Comparison of ENCODE assay signal across 1 cellular context in the genomic region with DNA sequence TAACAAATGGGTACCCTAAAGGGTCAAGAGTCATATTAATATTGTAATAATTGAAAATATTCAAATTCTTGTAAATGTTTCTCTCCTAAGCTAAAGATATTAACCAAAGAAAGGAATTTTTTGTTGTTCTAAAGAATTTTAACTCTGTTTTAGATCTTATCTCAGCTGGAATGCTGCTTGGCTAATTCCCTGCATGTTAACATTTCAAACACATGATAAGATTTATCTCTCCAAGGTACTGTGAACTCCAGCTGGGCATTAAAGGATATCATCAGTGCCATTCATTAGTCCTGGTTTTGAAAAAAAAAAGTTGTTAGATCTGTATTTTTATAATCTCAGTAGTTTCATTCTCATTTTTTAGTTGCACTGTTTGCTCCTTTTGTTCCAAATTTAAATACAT.
TF ChIP-seq lines count a peak whose summit lies in the region.

No MANE protein-coding gene starts in this region.

TF ChIP-seq in HepG2, 621 proteins besides CTCF, POLR2A, EP300 and RAD21 (continued from another document):
- TF ChIP-seq ZNF652 (CRISPR knock-in tag; IDR thresholded peaks at IDR 0.05; ENCODE audit: borderline replicate concordance, low read depth) (no peak), ZNF232 (CRISPR knock-in tag; IDR thresholded peaks at IDR 0.05; ENCODE audit: borderline replicate concordance) (no peak), ZNF230 (CRISPR knock-in tag; IDR thresholded peaks at IDR 0.05) (no peak), FOXA3 (CRISPR knock-in tag; IDR thresholded peaks at IDR 0.05) (no peak), ZNF441 (CRISPR knock-in tag; IDR thresholded peaks at IDR 0.05; ENCODE audit: borderline replicate concordance) (no peak)
- TF ChIP-seq, protein P1, sequence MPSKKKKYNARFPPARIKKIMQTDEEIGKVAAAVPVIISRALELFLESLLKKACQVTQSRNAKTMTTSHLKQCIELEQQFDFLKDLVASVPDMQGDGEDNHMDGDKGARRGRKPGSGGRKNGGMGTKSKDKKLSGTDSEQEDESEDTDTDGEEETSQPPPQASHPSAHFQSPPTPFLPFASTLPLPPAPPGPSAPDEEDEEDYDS (CRISPR knock-in tag; IDR thresholded peaks at IDR 0.05): no peak
TF ChIP-seq in HepG2: peak in this region for 0.
